8 cellular contexts compared by ENCODE assay signal in genomic region chr14:95320076-95320895, GRCh38. TPM values are rescaled to one million over a fixed set of nuclear protein-coding genes. Genes with fewer than 3 reads are reported as not detected.
DNase-seq lines count a peak whose midpoint lies in the region; ATAC-seq lines count a peak whose summit lies in the region.

No MANE protein-coding gene starts in this region.

- no peaks in the 10 kb centered on the region for H3K36me3 Mint-ChIP-seq in activated naive CD4-positive, alpha-beta T cell treated with anti-CD3 and anti-CD28 coated beads, Interleukin-2, amount 50 U/mL, for 24 hours
- no peaks in the 10 kb centered on the region for H3K36me3 Mint-ChIP-seq in activated T-cell treated with anti-CD3 and anti-CD28 coated beads, Interleukin-2, amount 50 U/mL, for 4 hours (ENCODE audit: insufficient read depth)

- H3K36me3 ChIP-seq in iPS-18a (ENCODE audit: control insufficient read depth, low read depth, low read length): no peaks in the 10 kb centered on the region

- no peaks in the 10 kb centered on the region for H3K9me3 ChIP-seq in iPS-18a (ENCODE audit: control insufficient read depth, low read depth, low read length)

- H3K9ac ChIP-seq in iPS-18a (ENCODE audit: low read length): peak overlapping the region; percentile 23

- H3K27ac Mint-ChIP-seq in activated naive CD4-positive, alpha-beta T cell treated with anti-CD3 and anti-CD28 coated beads, Interleukin-2, amount 50 U/mL, for 24 hours: no peak overlapping the region

- peaks cover 5% of the 10 kb centered on the region for H3K27me3 Mint-ChIP-seq in activated naive CD4-positive, alpha-beta T cell treated with anti-CD3 and anti-CD28 coated beads, Interleukin-2, amount 50 U/mL, for 24 hours
- peaks cover 26% of the 10 kb centered on the region for H3K27me3 Mint-ChIP-seq in activated T-cell treated with anti-CD3 and anti-CD28 coated beads, Interleukin-2, amount 50 U/mL, for 4 hours (ENCODE audit: low read depth)

- peak overlapping the region; percentile 56 for H3K4me3 ChIP-seq in iPS-18a (ENCODE audit: low read length)

- H3K27ac ChIP-seq in iPS-18a (ENCODE audit: low read length) (no peak overlapping the region), temporal lobe (ENCODE audit: low read depth, low read length) (peak overlapping the region; percentile 92)

- H3K4me1 ChIP-seq in iPS-18a (ENCODE audit: control insufficient read depth, low read depth, low read length): no peaks in the 10 kb centered on the region

- H3K9me3 Mint-ChIP-seq in activated naive CD4-positive, alpha-beta T cell treated with anti-CD3 and anti-CD28 coated beads, Interleukin-2, amount 50 U/mL, for 24 hours: no peaks in the 10 kb centered on the region
- no peaks in the 10 kb centered on the region for H3K9me3 Mint-ChIP-seq in activated T-cell treated with anti-CD3 and anti-CD28 coated beads, Interleukin-2, amount 50 U/mL, for 4 hours

- no peak for ATAC-seq in activated T-cell treated with anti-CD3 and anti-CD28 coated beads, Interleukin-2, amount 50 U/mL, for 4 hours
- ATAC-seq in GM18517 (IDR thresholded peaks at IDR 0.05; ENCODE audit: unreplicated experiment): no peak
- no peak for ATAC-seq in HG03520 (IDR thresholded peaks at IDR 0.05; ENCODE audit: unreplicated experiment)

- H3K4me1 Mint-ChIP-seq in activated naive CD4-positive, alpha-beta T cell treated with anti-CD3 and anti-CD28 coated beads, Interleukin-2, amount 50 U/mL, for 24 hours: peaks cover 9% of the 10 kb centered on the region
- H3K4me1 Mint-ChIP-seq in activated T-cell treated with anti-CD3 and anti-CD28 coated beads, Interleukin-2, amount 50 U/mL, for 4 hours (ENCODE audit: low read depth): peaks cover 10% of the 10 kb centered on the region

- H3K27me3 ChIP-seq in iPS-18a (ENCODE audit: control insufficient read depth, insufficient read depth, low read length): peaks cover 25% of the 10 kb centered on the region

- peak overlapping the region; percentile 63 for H3K4me3 Mint-ChIP-seq in activated naive CD4-positive, alpha-beta T cell treated with anti-CD3 and anti-CD28 coated beads, Interleukin-2, amount 50 U/mL, for 24 hours
- H3K4me3 Mint-ChIP-seq in activated T-cell treated with anti-CD3 and anti-CD28 coated beads, Interleukin-2, amount 50 U/mL, for 4 hours: peak overlapping the region; percentile 77

- no peak for DNase-seq in activated naive CD4-positive, alpha-beta T cell treated with anti-CD3 and anti-CD28 coated beads, Interleukin-2, amount 50 U/mL, for 16 hours
- DNase-seq in activated T-cell treated with anti-CD3 and anti-CD28 coated beads, Interleukin-2, amount 50 U/mL, for 4 hours: no peak
- no peak for DNase-seq in Kasumi-1 (lab: John Stamatoyannopoulos, UW)

RNA-seq across cellular contexts. Expression of gene CLMN, which starts 0.6 kb away (rescaled TPM):
- 1 to 10 TPM in 1 of 3 donors, under 1 TPM in 2; 0.71 to 1.3 (median 0.71) TPM for total RNA-seq in activated T-cell treated with anti-CD3 and anti-CD28 coated beads, Interleukin-2, amount 50 U/mL, for 4 hours
- total RNA-seq in temporal lobe: 0.98 TPM
